1 cellular context compared by ENCODE assay signal in genomic region chr6:1182722-1183521, GRCh38.
TF ChIP-seq lines count a peak whose summit lies in the region.

No MANE protein-coding gene starts in this region.

TF ChIP-seq in HepG2, 621 proteins besides CTCF, POLR2A, EP300 and RAD21 (continued from another document and continues in another):
- TF ChIP-seq, protein P1, sequence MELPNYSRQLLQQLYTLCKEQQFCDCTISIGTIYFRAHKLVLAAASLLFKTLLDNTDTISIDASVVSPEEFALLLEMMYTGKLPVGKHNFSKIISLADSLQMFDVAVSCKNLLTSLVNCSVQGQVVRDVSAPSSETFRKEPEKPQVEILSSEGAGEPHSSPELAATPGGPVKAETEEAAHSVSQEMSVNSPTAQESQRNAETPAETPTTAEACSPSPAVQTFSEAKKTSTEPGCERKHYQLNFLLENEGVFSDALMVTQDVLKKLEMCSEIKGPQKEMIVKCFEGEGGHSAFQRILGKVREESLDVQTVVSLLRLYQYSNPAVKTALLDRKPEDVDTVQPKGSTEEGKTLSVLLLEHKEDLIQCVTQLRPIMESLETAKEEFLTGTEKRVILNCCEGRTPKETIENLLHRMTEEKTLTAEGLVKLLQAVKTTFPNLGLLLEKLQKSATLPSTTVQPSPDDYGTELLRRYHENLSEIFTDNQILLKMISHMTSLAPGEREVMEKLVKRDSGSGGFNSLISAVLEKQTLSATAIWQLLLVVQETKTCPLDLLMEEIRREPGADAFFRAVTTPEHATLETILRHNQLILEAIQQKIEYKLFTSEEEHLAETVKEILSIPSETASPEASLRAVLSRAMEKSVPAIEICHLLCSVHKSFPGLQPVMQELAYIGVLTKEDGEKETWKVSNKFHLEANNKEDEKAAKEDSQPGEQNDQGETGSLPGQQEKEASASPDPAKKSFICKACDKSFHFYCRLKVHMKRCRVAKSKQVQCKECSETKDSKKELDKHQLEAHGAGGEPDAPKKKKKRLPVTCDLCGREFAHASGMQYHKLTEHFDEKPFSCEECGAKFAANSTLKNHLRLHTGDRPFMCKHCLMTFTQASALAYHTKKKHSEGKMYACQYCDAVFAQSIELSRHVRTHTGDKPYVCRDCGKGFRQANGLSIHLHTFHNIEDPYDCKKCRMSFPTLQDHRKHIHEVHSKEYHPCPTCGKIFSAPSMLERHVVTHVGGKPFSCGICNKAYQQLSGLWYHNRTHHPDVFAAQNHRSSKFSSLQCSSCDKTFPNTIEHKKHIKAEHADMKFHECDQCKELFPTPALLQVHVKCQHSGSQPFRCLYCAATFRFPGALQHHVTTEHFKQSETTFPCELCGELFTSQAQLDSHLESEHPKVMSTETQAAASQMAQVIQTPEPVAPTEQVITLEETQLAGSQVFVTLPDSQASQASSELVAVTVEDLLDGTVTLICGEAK (IDR thresholded peaks at IDR 0.05), result no peak
- TF ChIP-seq, protein P1 (CRISPR knock-in tag; IDR thresholded peaks at IDR 0.05), result no peak
- TF ChIP-seq HMG20A (CRISPR knock-in tag; IDR thresholded peaks at IDR 0.05; ENCODE audit: borderline replicate concordance) (peak; percentile 58), ZNF567 (CRISPR knock-in tag; IDR thresholded peaks at IDR 0.05; ENCODE audit: borderline replicate concordance) (no peak), SMC3 (IDR thresholded peaks at IDR 0.05; ENCODE audit: low read length) (peak; percentile 19; the same call in 1 of the 2 replicates), SP5 (CRISPR knock-in tag; IDR thresholded peaks at IDR 0.05; ENCODE audit: borderline replicate concordance, low read depth) (0 out of 2 replicates have a peak, but pooled peaks have one; percentile 21), ZKSCAN5 (CRISPR knock-in tag; IDR thresholded peaks at IDR 0.05) (0 out of 2 replicates have a peak, but pooled peaks have one; percentile 16), ZNF510 (CRISPR knock-in tag; IDR thresholded peaks at IDR 0.05; ENCODE audit: low read depth) (0 out of 2 replicates have a peak, but pooled peaks have one; percentile 66), CREB1 (IDR thresholded peaks at IDR 0.05) (no peak), CREB1 (CRISPR knock-in tag; IDR thresholded peaks at IDR 0.05) (peak; percentile 77), NR2F2 (IDR thresholded peaks at IDR 0.05; ENCODE audit: borderline replicate concordance, low read depth) (peak; percentile 54; the same call in 1 of the 2 replicates), TP53 (CRISPR knock-in tag; conservative IDR thresholded peaks at IDR 0.05) (no peak), ZNF18 (CRISPR knock-in tag; IDR thresholded peaks at IDR 0.05; ENCODE audit: insufficient replicate concordance) (peak; percentile 52), POGZ (CRISPR knock-in tag; IDR thresholded peaks at IDR 0.05) (peak; percentile 92), ZNF260 (CRISPR knock-in tag; IDR thresholded peaks at IDR 0.05; ENCODE audit: borderline replicate concordance, low read depth) (no peak), LCORL (IDR thresholded peaks at IDR 0.05) (no peak), LCORL (CRISPR knock-in tag; IDR thresholded peaks at IDR 0.05) (peak; percentile 52; the same call in 1 of the 2 replicates), HMG20B (CRISPR knock-in tag; conservative IDR thresholded peaks at IDR 0.05) (peak; percentile 51; the same call in 1 of the 2 replicates), PPARG (CRISPR knock-in tag; conservative IDR thresholded peaks at IDR 0.05) (peak; percentile 71), ZFP1 (CRISPR knock-in tag; IDR thresholded peaks at IDR 0.05) (0 out of 2 replicates have a peak, but pooled peaks have one; percentile 59), GZF1 (CRISPR knock-in tag; IDR thresholded peaks at IDR 0.05) (no peak), HMGXB4 (CRISPR knock-in tag; IDR thresholded peaks at IDR 0.05; ENCODE audit: borderline replicate concordance in 1 of 2, low read depth in 1 of 2) (0 out of 4 replicates have a peak, but pooled peaks have one; percentile 21 to 25), ISL2 (CRISPR knock-in tag; IDR thresholded peaks at IDR 0.05) (no peak), HNF4G (IDR thresholded peaks at IDR 0.05; ENCODE audit: borderline replicate concordance, low read depth, low read length) (peak; percentile 80; the same call in 1 of the 2 replicates), HNF4G (CRISPR knock-in tag; IDR thresholded peaks at IDR 0.05; ENCODE audit: borderline replicate concordance, low read depth) (peak; percentile 39; the same call in 1 of the 2 replicates), ESRRA (CRISPR knock-in tag; IDR thresholded peaks at IDR 0.05; ENCODE audit: low read depth) (peak; percentile 77; the same call in 1 of the 2 replicates), ZNF629 (CRISPR knock-in tag; conservative IDR thresholded peaks at IDR 0.05) (peak; percentile 47; the same call in 1 of the 2 replicates), ZNF142 (CRISPR knock-in tag; IDR thresholded peaks at IDR 0.05) (0 out of 2 replicates have a peak, but pooled peaks have one; percentile 31)
- TF ChIP-seq, protein P2, sequence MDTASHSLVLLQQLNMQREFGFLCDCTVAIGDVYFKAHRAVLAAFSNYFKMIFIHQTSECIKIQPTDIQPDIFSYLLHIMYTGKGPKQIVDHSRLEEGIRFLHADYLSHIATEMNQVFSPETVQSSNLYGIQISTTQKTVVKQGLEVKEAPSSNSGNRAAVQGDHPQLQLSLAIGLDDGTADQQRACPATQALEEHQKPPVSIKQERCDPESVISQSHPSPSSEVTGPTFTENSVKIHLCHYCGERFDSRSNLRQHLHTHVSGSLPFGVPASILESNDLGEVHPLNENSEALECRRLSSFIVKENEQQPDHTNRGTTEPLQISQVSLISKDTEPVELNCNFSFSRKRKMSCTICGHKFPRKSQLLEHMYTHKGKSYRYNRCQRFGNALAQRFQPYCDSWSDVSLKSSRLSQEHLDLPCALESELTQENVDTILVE (CRISPR knock-in tag; IDR thresholded peaks at IDR 0.05), result peak; percentile 16; the same call in 1 of the 2 replicates
- TF ChIP-seq, protein P3, sequence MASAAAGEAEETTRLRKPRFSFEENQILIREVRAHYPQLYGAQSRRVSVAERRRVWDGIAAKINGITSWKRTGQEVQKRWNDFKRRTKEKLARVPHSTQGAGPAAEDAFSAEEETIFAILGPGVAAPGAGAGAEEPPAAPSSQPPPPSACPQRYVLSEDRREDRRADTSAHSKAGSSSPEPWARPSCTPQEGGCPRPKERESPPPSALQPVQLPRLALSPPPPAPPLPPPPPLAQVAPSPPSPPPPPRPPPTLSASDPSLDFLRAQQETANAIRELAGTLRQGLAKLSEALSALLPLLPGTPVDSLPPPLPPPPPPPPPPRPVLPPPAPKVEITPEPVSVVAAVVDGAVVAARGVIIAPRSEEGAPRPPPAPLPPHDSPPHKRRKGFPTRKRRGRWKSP (CRISPR knock-in tag; IDR thresholded peaks at IDR 0.05), result peak; percentile 44; the same call in 1 of the 2 replicates
